Comparison of ENCODE assay signal across 17 cellular contexts in the genomic region with DNA sequence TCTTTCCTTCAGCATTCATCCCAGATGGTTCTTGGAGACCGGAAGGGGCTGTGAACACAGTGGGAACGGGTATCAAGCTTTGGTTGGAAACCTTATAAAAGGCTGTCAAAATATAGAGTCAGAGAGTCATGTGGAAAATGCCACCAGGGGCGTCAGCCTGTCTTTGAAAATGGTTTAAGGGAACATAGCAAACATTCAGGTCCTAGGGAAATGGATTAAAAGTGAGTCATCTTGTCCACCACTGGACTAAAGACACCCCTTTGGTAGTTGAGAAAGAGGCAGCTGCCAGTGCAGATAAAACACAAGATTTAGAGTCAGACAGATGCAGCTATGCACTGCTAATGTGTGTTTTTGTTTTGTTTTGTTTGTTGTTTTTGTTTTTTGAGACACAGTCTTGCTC. TPM values are rescaled to one million over a fixed set of nuclear protein-coding genes. Genes with fewer than 3 reads are reported as not detected.
DNase-seq lines count a peak whose midpoint lies in the region; ATAC-seq and TF ChIP-seq lines count a peak whose summit lies in the region.
"Had no signal": no experiment of that assay in that cellular context is flagged by ENCODE, and none has a peak within 500 bp of the region (broad histone marks: within the 10 kb centered on the region; RNA-seq: fewer than 3 reads in every experiment).

No MANE protein-coding gene starts in this region.

- no peaks in the 10 kb centered on the region for H3K27me3 Mint-ChIP-seq in activated CD4-positive, alpha-beta T cell treated with anti-CD3 and anti-CD28 coated beads, Interleukin-2, amount 10 ng/mL, durations not matched to agents 7 days and 5 days

- H3K4me3 Mint-ChIP-seq in activated CD4-positive, alpha-beta T cell treated with anti-CD3 and anti-CD28 coated beads, Interleukin-2, amount 10 ng/mL, durations not matched to agents 7 days and 5 days = no peak overlapping the region
- H3K4me3 Mint-ChIP-seq: activated CD8-positive, alpha-beta memory T cell treated with anti-CD3 and anti-CD28 coated beads, Interleukin-2, amount 10 ng/mL, durations not matched to agents 7 days and 5 days; CD8-positive, alpha-beta memory T cell; nephron had no signal

- no peaks in the 10 kb centered on the region for H3K36me3 Mint-ChIP-seq in activated CD4-positive, alpha-beta T cell treated with anti-CD3 and anti-CD28 coated beads, Interleukin-2, amount 10 ng/mL, durations not matched to agents 7 days and 5 days (ENCODE audit: low read depth)
- H3K36me3 Mint-ChIP-seq: activated CD8-positive, alpha-beta memory T cell treated with anti-CD3 and anti-CD28 coated beads, Interleukin-2, amount 10 ng/mL, durations not matched to agents 7 days and 5 days; CD8-positive, alpha-beta memory T cell had no signal

- POLR2A ChIA-PET in activated CD4-positive, alpha-beta T cell treated with anti-CD3 and anti-CD28 coated beads, Interleukin-2, amount 10 ng/mL, durations not matched to agents 7 days and 5 days (lab: Charles Lee) = no interaction called here

- H3K4me1 Mint-ChIP-seq in activated CD4-positive, alpha-beta T cell treated with anti-CD3 and anti-CD28 coated beads, Interleukin-2, amount 10 ng/mL, durations not matched to agents 7 days and 5 days = no peaks in the 10 kb centered on the region
- H3K4me1 Mint-ChIP-seq: activated CD8-positive, alpha-beta memory T cell treated with anti-CD3 and anti-CD28 coated beads, Interleukin-2, amount 10 ng/mL, durations not matched to agents 7 days and 5 days; CD8-positive, alpha-beta memory T cell had no signal

- H3K4me3 ChIP-seq in fibroblast of pulmonary artery (replicated peaks; ENCODE audit: low read depth, low read length) = no peak overlapping the region

- peak; percentile 61 for DNase-seq in HCEC 1CT
- DNase-seq in T1000 (lab: John Stamatoyannopoulos, UW) = peak; percentile 13
- DNase-seq in fibroblast of pulmonary artery (ENCODE audit: low read depth) = peak; percentile 53
- DNase-seq in superior temporal gyrus (ENCODE audit: extremely low spot score) = peak; percentile 20
- no peak for DNase-seq in activated CD4-positive, alpha-beta T cell treated with anti-CD3 and anti-CD28 coated beads, Interleukin-2, amount 10 ng/mL, durations not matched to agents 7 days and 5 days
- no peak for DNase-seq in left lobe of liver (ENCODE audit: low spot score)
- no peak for DNase-seq in KBM-7
- DNase-seq: activated CD8-positive, alpha-beta memory T cell treated with anti-CD3 and anti-CD28 coated beads, Interleukin-2, amount 10 ng/mL, durations not matched to agents 7 days and 5 days; activated naive CD4-positive, alpha-beta T cell treated with Interleukin-2 at 50 U/mL for 16 hours; CD8-positive, alpha-beta memory T cell; left ventricle myocardium superior; NCI-H1694; NCI-H526 treated with DMSO at 0.1 percent for 48 hours; SIG-M5; stimulated activated naive CD8-positive, alpha-beta T cell treated with anti-CD3 and anti-CD28 coated beads, Interleukin-15, Interleukin-2, amounts not matched to agents 100 U/mL and 50 U/mL, for 24 hours had no signal

- CTCF ChIA-PET in activated CD4-positive, alpha-beta T cell treated with anti-CD3 and anti-CD28 coated beads, Interleukin-2, amount 10 ng/mL, durations not matched to agents 7 days and 5 days (lab: Charles Lee) = no interaction called here

- ATAC-seq in left lobe of liver (no peak), GM21737 (IDR thresholded peaks at IDR 0.05; ENCODE audit: unreplicated experiment) (no peak)
- ATAC-seq: activated CD8-positive, alpha-beta memory T cell treated with anti-CD3 and anti-CD28 coated beads, Interleukin-2, amount 10 ng/mL, durations not matched to agents 7 days and 5 days; left ventricle myocardium superior; stimulated activated naive CD8-positive, alpha-beta T cell treated with anti-CD3 and anti-CD28 coated beads, Interleukin-15, Interleukin-2, amounts not matched to agents 100 U/mL and 50 U/mL, for 24 hours had no signal

- no peak overlapping the region for H3K27ac Mint-ChIP-seq in activated CD4-positive, alpha-beta T cell treated with anti-CD3 and anti-CD28 coated beads, Interleukin-2, amount 10 ng/mL, durations not matched to agents 7 days and 5 days
- H3K27ac Mint-ChIP-seq: activated CD8-positive, alpha-beta memory T cell treated with anti-CD3 and anti-CD28 coated beads, Interleukin-2, amount 10 ng/mL, durations not matched to agents 7 days and 5 days; CD8-positive, alpha-beta memory T cell had no signal

- no peak for TF ChIP-seq CTCF in fibroblast of pulmonary artery (IDR thresholded peaks at IDR 0.05; ENCODE audit: low read length, missing control alignments)

- no peaks in the 10 kb centered on the region for H3K9me3 Mint-ChIP-seq in activated CD4-positive, alpha-beta T cell treated with anti-CD3 and anti-CD28 coated beads, Interleukin-2, amount 10 ng/mL, durations not matched to agents 7 days and 5 days
- H3K9me3 Mint-ChIP-seq: CD8-positive, alpha-beta memory T cell; nephron had no signal

- in situ Hi-C loops in KBM-7 (cut with MboI; ENCODE audit: low pct_unique_long_range_greater_than_20kb, low sequenced_read_pairs) = no loop called here

RNA-seq across cellular contexts. Expression of a gene that starts 47.8 kb away (rescaled TPM):
- total RNA-seq in activated CD4-positive, alpha-beta T cell treated with anti-CD3 and anti-CD28 coated beads, Interleukin-2, amount 10 ng/mL, durations not matched to agents 7 days and 5 days = not detected
- 0.25 TPM for total RNA-seq in left lobe of liver
- total RNA-seq: activated CD8-positive, alpha-beta memory T cell treated with anti-CD3 and anti-CD28 coated beads, Interleukin-2, amount 10 ng/mL, durations not matched to agents 7 days and 5 days; CD8-positive, alpha-beta memory T cell; left ventricle myocardium superior had no signal

Comparison
In these comparisons a context has a peak if more than half of its experiments do, and no peak if none do; other contexts are left out.
1. DNase-seq: peak in HCEC 1CT (single experiment), T1000 (single experiment), fibroblast of pulmonary artery (single experiment) and superior temporal gyrus (single experiment); none in activated CD4-positive, alpha-beta T cell treated with anti-CD3 and anti-CD28 coated beads, Interleukin-2, amount 10 ng/mL, durations not matched to agents 7 days and 5 days (single experiment), left lobe of liver (single experiment) and KBM-7 (single experiment).